ENCODE assay signal across 15 cellular contexts in the genomic region with DNA sequence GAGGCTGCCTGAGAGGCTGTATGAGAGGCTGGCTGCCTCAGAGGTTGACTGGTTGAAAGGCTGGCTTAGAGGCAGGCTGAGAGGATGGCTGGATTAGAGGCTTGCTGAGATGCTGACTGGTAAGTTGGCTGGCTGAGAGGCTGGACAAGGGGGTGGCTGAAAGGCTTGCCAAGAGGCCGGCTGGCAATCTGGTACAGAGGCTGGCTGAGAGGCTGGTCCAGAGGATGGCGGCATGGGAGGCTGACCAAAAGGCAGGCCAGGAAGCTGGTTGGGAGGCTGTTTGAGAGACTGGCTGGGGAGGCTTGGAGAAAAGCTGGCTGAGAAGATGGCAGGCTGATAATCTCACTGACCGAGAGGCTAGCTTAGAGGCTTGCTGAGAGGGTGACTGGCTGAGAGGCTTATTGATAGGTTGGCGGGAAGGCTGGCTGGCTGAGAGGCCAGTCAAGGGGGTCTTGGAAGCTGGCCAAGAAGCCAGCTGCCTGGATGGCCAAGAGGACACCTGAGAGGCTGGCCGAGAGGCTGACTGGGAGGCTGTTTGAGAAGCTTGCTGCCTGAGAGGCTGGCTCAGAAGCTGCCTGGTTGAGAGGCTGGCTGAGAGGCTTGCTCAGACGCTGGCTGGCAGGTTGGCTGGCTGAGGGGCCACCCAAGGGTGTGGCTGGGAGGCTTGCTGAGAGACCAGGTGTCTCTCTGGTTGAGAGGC. TPM values are rescaled to one million over a fixed set of nuclear protein-coding genes. Genes with fewer than 3 reads are reported as not detected.
DNase-seq lines count a peak whose midpoint lies in the region; ATAC-seq, FAIRE-seq and TF ChIP-seq lines count a peak whose summit lies in the region.
"Had no signal": no experiment of that assay in that cellular context is flagged by ENCODE, and none has a peak within 500 bp of the region (broad histone marks: within the 10 kb centered on the region; RNA-seq: fewer than 3 reads in every experiment).

No MANE protein-coding gene starts in this region.

- 57 to 78% methylated on average over 6 of the region's 6 CpGs for WGBS in lung, 2 donors

- no peak for TF ChIP-seq CTCF in lung (IDR thresholded peaks at IDR 0.05; ENCODE audit: control extremely low read depth, extremely low read depth)

- H3K4me1 ChIP-seq in lung (ENCODE audit: control insufficient read depth in 2 of 2, insufficient read depth in 2 of 2, low read length in 2 of 2): peaks cover 0 to 6% of the 10 kb centered on the region in 2 donors

- peaks cover 0 to 3% of the 10 kb centered on the region in 2 donors for H3K9me3 ChIP-seq in lung (ENCODE audit: control insufficient read depth in 2 of 2, insufficient read depth in 1 of 2, low read length in 1 of 2)
- H3K9me3 ChIP-seq: suprapubic skin had no signal

- peak; percentile 79 for DNase-seq in DMS53 treated with DMSO at 0.1 percent for 48 hours (lab: John Stamatoyannopoulos, UW; ENCODE audit: unreplicated experiment)
- DNase-seq in NCI-H2107 (lab: John Stamatoyannopoulos, UW): peak; percentile 87
- DNase-seq in SHP77 (lab: John Stamatoyannopoulos, UW): peak; percentile 94 to 95
- DNase-seq in lung (ENCODE audit: low spot score): peak; percentile 51
- no peak for DNase-seq in GM19239 (ENCODE audit: insufficient read length, low spot score)
- no peak for DNase-seq in NCI-H526 (lab: John Stamatoyannopoulos, UW)
- DNase-seq: activated naive CD4-positive, alpha-beta T cell; effector CD4-positive, alpha-beta T cell; midbrain; NK-92 treated with Interleukin-12 subunit alpha and Interleukin-12 subunit beta, amount 100 ng/mL, for 24 hours had no signal

- ATAC-seq in lung (ENCODE audit: insufficient read depth, low FRiP score): no peak
- ATAC-seq in HG03378 (IDR thresholded peaks at IDR 0.05; ENCODE audit: unreplicated experiment): no peak
- ATAC-seq in GM18870 (IDR thresholded peaks at IDR 0.05; ENCODE audit: unreplicated experiment): no peak

- no peaks in the 10 kb centered on the region for H3K36me3 ChIP-seq in lung (ENCODE audit: control insufficient read depth in 2 of 2, insufficient read depth in 2 of 2, low read length in 2 of 2)
- H3K36me3 ChIP-seq: suprapubic skin had no signal

- H3K27me3 ChIP-seq in lung (ENCODE audit: control insufficient read depth, insufficient read depth): no peaks in the 10 kb centered on the region
- H3K27me3 ChIP-seq: suprapubic skin had no signal

- no peak for FAIRE-seq in GM19239 (lab: Jason Lieb, UNC)

- H3K4me3 ChIP-seq in lung: no peak overlapping the region
- H3K4me3 ChIP-seq: suprapubic skin had no signal

- H3K27ac ChIP-seq in lung (ENCODE audit: low read depth in 1 of 2, low read length in 1 of 2): no peak overlapping the region

RNA-seq across cellular contexts. Expression of a gene that starts 34.2 kb away (rescaled TPM):
- total RNA-seq in lung: under 1 TPM; 0.28 to 0.43 TPM
- under 1 TPM; 0.03 to 0.04 TPM for polyA plus RNA-seq in lung
- total RNA-seq: M059J, occipital lobe had no signal

Comparison
In these comparisons a context has a peak if more than half of its experiments do, and no peak if none do; other contexts are left out.
1. DNase-seq: peak in DMS53 treated with DMSO at 0.1 percent for 48 hours (single experiment), NCI-H2107 (single experiment), SHP77 (2 of 2) and lung (single experiment); none in GM19239 (single experiment) and NCI-H526 (0 of 2).